Comparison of ENCODE assay signal across 20 cellular contexts in genomic region chr5:10036136-10036535, GRCh38.
DNase-seq lines count a peak whose midpoint lies in the region; ATAC-seq and TF ChIP-seq lines count a peak whose summit lies in the region.
"Had no signal": no experiment of that assay in that cellular context is flagged by ENCODE, and none has a peak within 500 bp of the region (broad histone marks: within the 10 kb centered on the region; RNA-seq: fewer than 3 reads in every experiment).

No MANE protein-coding gene starts in this region.

- H3F3A ChIP-seq in PC-3 (ENCODE audit: low read length, unreplicated experiment): no peaks in the 10 kb centered on the region

- H2AFZ ChIP-seq in PC-3 (ENCODE audit: low read length): no peak overlapping the region
- H2AFZ ChIP-seq: neural progenitor cell had no signal

- CTCF ChIA-PET in PC-3 (lab: Charles Lee): no interaction called here

- H3K9me2 ChIP-seq in PC-3 (replicated peaks; ENCODE audit: low read length): peaks cover 6% of the 10 kb centered on the region; the same call in 1 of the 2 replicates

- ATAC-seq in PC-3 (no peak), upper lobe of left lung (ENCODE audit: low FRiP score in 2 of 2) (no peak)
- ATAC-seq: heart left ventricle; left ventricle myocardium superior; stimulated activated memory B cell treated with anti-CD40 and anti-IgM and Interleukin-4, amounts not matched to agents 10 μg/mL and 1 μg/mL and 100 μg/mL, for 72 hours had no signal

- no peaks in the 10 kb centered on the region for H3K36me3 ChIP-seq in PC-3 (ENCODE audit: low read depth, low read length)
- no peaks in the 10 kb centered on the region for H3K36me3 ChIP-seq in upper lobe of left lung
- H3K36me3 ChIP-seq: HAP-1, heart left ventricle, neural progenitor cell, thoracic aorta had no signal

- no peaks in the 10 kb centered on the region for H3K27me3 ChIP-seq in PC-3 (ENCODE audit: low read length)
- no peaks in the 10 kb centered on the region for H3K27me3 ChIP-seq in upper lobe of left lung
- H3K27me3 ChIP-seq: heart left ventricle, neural progenitor cell had no signal

- WGBS in upper lobe of left lung, 2 donors: 84 to 100% methylated on average over 2 of the region's 2 CpGs

- H3K9me3 ChIP-seq in PC-3 (ENCODE audit: low read length) (no peaks in the 10 kb centered on the region), upper lobe of left lung (no peaks in the 10 kb centered on the region)
- H3K9me3 ChIP-seq: HAP-1, heart left ventricle, thoracic aorta had no signal

- H3K4me2 ChIP-seq in PC-3 (ENCODE audit: low read length): peak overlapping the region; percentile 3; the same call in 1 of the 2 replicates
- H3K4me2 ChIP-seq: neural progenitor cell had no signal

- H4K20me1 ChIP-seq in PC-3 (ENCODE audit: low read length): no peaks in the 10 kb centered on the region

- intact Hi-C loops in PC-3 (cut with micrococcal nuclease): no loop called here

- no peak overlapping the region for H3K9ac ChIP-seq in PC-3 (ENCODE audit: low read length)
- H3K9ac ChIP-seq: neural progenitor cell had no signal

- peaks cover 12% of the 10 kb centered on the region for H3K4me1 ChIP-seq in PC-3 (ENCODE audit: insufficient read depth, low read length)
- no peaks in the 10 kb centered on the region for H3K4me1 ChIP-seq in upper lobe of left lung
- H3K4me1 ChIP-seq: HAP-1, heart left ventricle, neural progenitor cell had no signal

- no peaks in the 10 kb centered on the region for H3K79me2 ChIP-seq in PC-3 (ENCODE audit: low read length)

- TF ChIP-seq EP300 in upper lobe of left lung (IDR thresholded peaks at IDR 0.05): no peak

- DNase-seq in EL (peak; percentile 65), PC-3 (peak; percentile 92), epithelial cell of esophagus (ENCODE audit: low read depth) (peak; percentile 82), skeletal muscle cell (ENCODE audit: low read depth) (peak; percentile 41), dermis blood vessel endothelial cell (no peak), upper lobe of left lung (no peak), hepatic stellate cell (ENCODE audit: low spot score) (no peak)
- DNase-seq: activated CD4-positive, alpha-beta T cell treated with anti-CD3 and anti-CD28 coated beads for 48 hours; COR-L47; heart left ventricle; left ventricle myocardium superior; NCI-H1436 treated with DMSO at 0.1 percent for 48 hours; NCI-H69; SHP77; T-helper 1 cell had no signal

- TF ChIP-seq CTCF in PC-3 (conservative IDR thresholded peaks at IDR 0.05; ENCODE audit: low read depth, low read length) (no peak), epithelial cell of esophagus (IDR thresholded peaks at IDR 0.05; ENCODE audit: insufficient read depth, low read depth, low read length, missing control alignments) (no peak), upper lobe of left lung (IDR thresholded peaks at IDR 0.05) (no peak)

- no peak for TF ChIP-seq POLR2A in upper lobe of left lung (IDR thresholded peaks at IDR 0.05)

- H3K4me3 ChIP-seq in PC-3 (ENCODE audit: low read length) (no peak overlapping the region), epithelial cell of esophagus (ENCODE audit: low read length) (no peak overlapping the region), skeletal muscle cell (ENCODE audit: low read depth, low read length) (no peak overlapping the region), upper lobe of left lung (no peak overlapping the region)
- H3K4me3 ChIP-seq: HAP-1, heart left ventricle, neural progenitor cell, thoracic aorta had no signal

- H3K27ac ChIP-seq in PC-3 (ENCODE audit: low read length) (peak overlapping the region; percentile 27; the same call in 1 of the 2 replicates), upper lobe of left lung (no peak overlapping the region)
- H3K27ac ChIP-seq: epithelial cell of prostate, heart left ventricle, neural progenitor cell, thoracic aorta had no signal

- BruUV-seq in PC-3 (replicated peaks; lab: Mats Ljungman, UMichigan): no TSS peak

- POLR2A ChIA-PET in PC-3 (lab: Charles Lee; ENCODE audit: unreplicated experiment): no interaction called here

Comparison
In these comparisons a context has a peak if more than half of its experiments do, and no peak if none do; other contexts are left out.
1. DNase-seq: peak in EL (single experiment), PC-3 (single experiment), epithelial cell of esophagus (single experiment) and skeletal muscle cell (single experiment); none in dermis blood vessel endothelial cell (single experiment), upper lobe of left lung (0 of 2) and hepatic stellate cell (single experiment).